In the genomic region with DNA sequence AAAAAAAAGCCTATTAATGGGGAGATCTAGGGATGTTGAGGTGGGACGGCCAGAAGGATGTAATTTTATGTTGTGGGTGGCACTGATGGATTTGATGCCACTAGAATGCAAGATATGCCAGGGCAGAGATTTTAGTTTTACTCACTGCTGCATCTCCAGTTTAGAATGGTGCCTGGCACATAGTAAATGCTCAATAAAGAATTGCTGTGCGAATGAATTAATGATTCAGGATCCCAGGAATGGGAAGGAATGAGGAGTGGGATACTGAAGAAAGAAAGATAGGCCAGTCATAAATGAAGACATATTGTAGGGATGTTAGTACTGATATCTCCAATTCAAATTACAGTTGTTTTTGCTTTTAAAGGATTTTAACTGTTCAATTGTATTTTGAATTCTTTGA, we compare ENCODE assay signal across 20 cellular contexts.
"Had no signal": no experiment of that assay in that cellular context is flagged by ENCODE, and none has a peak within 500 bp of the region (broad histone marks: within the 10 kb centered on the region; RNA-seq: fewer than 3 reads in every experiment).

No MANE protein-coding gene starts in this region.

- H3K9ac ChIP-seq: parathyroid adenoma had no signal

- H3K9me3 ChIP-seq: mucosa of descending colon, neutrophil had no signal

- H3K4me3 Mint-ChIP-seq: mesothelial cell of epicardium; naive B cell; natural killer cell treated with Interleukin-12 subunit alpha and Interleukin-12 subunit beta and Interleukin-15 and Interleukin-18, amount 100 ng/mL, for 72 hours; neural crest cell; stimulated activated naive B cell treated with anti-CD40 and anti-IgM and Interleukin-4, amounts not matched to agents 10 μg/mL and 1 μg/mL and 100 μg/mL, for 72 hours; stimulated activated naive CD8-positive, alpha-beta T cell treated with anti-CD3 and anti-CD28 coated beads, Interleukin-15, Interleukin-2, amounts not matched to agents 100 ng/mL and 50 ng/mL, for 24 hours; type B pancreatic cell had no signal

- H3K4me3 ChIP-seq: lung, mucosa of descending colon, right lobe of liver had no signal

- H3K4me1 ChIP-seq: parathyroid adenoma, right lobe of liver had no signal

- H3K27me3 Mint-ChIP-seq: naive B cell; natural killer cell treated with Interleukin-12 subunit alpha and Interleukin-12 subunit beta and Interleukin-15 and Interleukin-18, amount 100 ng/mL, for 72 hours; progenitor cell of endocrine pancreas; stimulated activated naive B cell treated with anti-CD40 and anti-IgM and Interleukin-4, amounts not matched to agents 10 μg/mL and 1 μg/mL and 100 μg/mL, for 72 hours; stimulated activated naive CD8-positive, alpha-beta T cell treated with anti-CD3 and anti-CD28 coated beads, Interleukin-15, Interleukin-2, amounts not matched to agents 100 ng/mL and 50 ng/mL, for 24 hours; type B pancreatic cell had no signal

- H3K27me3 ChIP-seq: neutrophil, right lobe of liver had no signal

- H3K36me3 ChIP-seq: neutrophil had no signal

- H3K27ac ChIP-seq: neutrophil, parathyroid adenoma, right lobe of liver had no signal

- H3K27ac Mint-ChIP-seq: progenitor cell of endocrine pancreas; stimulated activated naive B cell treated with anti-CD40 and anti-IgM and Interleukin-4, amounts not matched to agents 10 μg/mL and 1 μg/mL and 100 μg/mL, for 72 hours; stimulated activated naive CD8-positive, alpha-beta T cell treated with anti-CD3 and anti-CD28 coated beads, Interleukin-15, Interleukin-2, amounts not matched to agents 100 ng/mL and 50 ng/mL, for 24 hours; type B pancreatic cell had no signal

- H2AFZ ChIP-seq: parathyroid adenoma had no signal

- ATAC-seq: left lobe of liver; mucosa of descending colon; natural killer cell treated with Interleukin-12 subunit alpha and Interleukin-12 subunit beta and Interleukin-15 and Interleukin-18, amount 100 ng/mL, for 72 hours; right lobe of liver; stimulated activated naive B cell treated with anti-CD40 and anti-IgM and Interleukin-4, amounts not matched to agents 10 μg/mL and 1 μg/mL and 100 μg/mL, for 72 hours had no signal

- H3K9me3 Mint-ChIP-seq: natural killer cell treated with Interleukin-12 subunit alpha and Interleukin-12 subunit beta and Interleukin-15 and Interleukin-18, amount 100 ng/mL, for 72 hours; stimulated activated naive CD8-positive, alpha-beta T cell treated with anti-CD3 and anti-CD28 coated beads, Interleukin-15, Interleukin-2, amounts not matched to agents 100 ng/mL and 50 ng/mL, for 24 hours; type B pancreatic cell had no signal

- DNase-seq: cortex of kidney; kidney; mesenchymal stem cell; mucosa of descending colon; naive B cell; right lobe of liver; small intestine; stimulated activated CD4-positive, alpha-beta T cell treated with anti-CD3 and anti-CD28 coated beads, Interleukin-15, amount 100 ng/mL, for 24 hours; stimulated activated CD4-positive, alpha-beta T cell treated with anti-CD3 and anti-CD28 coated beads, Interleukin-2, amount 100 ng/mL, for 48 hours; stimulated activated naive B cell treated with anti-CD40 and anti-IgM and Interleukin-4, amounts not matched to agents 10 μg/mL and 1 μg/mL and 100 μg/mL, for 72 hours had no signal
